ENCODE assay signal across 1 cellular context in genomic region chr2:213284105-213285090, GRCh38.
TF ChIP-seq lines count a peak whose summit lies in the region.

Gene SPAG16, plus strand, starts transcription at chr2:213284464.

TF ChIP-seq in HepG2, 621 proteins besides CTCF, POLR2A, EP300 and RAD21 (continued from another document and continues in another):
- TF ChIP-seq ZSCAN21 (CRISPR knock-in tag; IDR thresholded peaks at IDR 0.05; ENCODE audit: borderline replicate concordance), result peak; percentile 94; the same call in 1 of the 2 replicates
- peak; percentile 56; the same call in 1 of the 2 replicates for TF ChIP-seq ZBTB1 (CRISPR knock-in tag; IDR thresholded peaks at IDR 0.05; ENCODE audit: borderline replicate concordance)
- TF ChIP-seq ZBTB3 (CRISPR knock-in tag; IDR thresholded peaks at IDR 0.05; ENCODE audit: borderline replicate concordance, low read depth), result peak; percentile 67; the same call in 1 of the 2 replicates
- TF ChIP-seq, protein P1, sequence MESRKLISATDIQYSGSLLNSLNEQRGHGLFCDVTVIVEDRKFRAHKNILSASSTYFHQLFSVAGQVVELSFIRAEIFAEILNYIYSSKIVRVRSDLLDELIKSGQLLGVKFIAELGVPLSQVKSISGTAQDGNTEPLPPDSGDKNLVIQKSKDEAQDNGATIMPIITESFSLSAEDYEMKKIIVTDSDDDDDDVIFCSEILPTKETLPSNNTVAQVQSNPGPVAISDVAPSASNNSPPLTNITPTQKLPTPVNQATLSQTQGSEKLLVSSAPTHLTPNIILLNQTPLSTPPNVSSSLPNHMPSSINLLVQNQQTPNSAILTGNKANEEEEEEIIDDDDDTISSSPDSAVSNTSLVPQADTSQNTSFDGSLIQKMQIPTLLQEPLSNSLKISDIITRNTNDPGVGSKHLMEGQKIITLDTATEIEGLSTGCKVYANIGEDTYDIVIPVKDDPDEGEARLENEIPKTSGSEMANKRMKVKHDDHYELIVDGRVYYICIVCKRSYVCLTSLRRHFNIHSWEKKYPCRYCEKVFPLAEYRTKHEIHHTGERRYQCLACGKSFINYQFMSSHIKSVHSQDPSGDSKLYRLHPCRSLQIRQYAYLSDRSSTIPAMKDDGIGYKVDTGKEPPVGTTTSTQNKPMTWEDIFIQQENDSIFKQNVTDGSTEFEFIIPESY (CRISPR knock-in tag; IDR thresholded peaks at IDR 0.05), result peak; percentile 54
- peak; percentile 88 for TF ChIP-seq ZNF556 (CRISPR knock-in tag; IDR thresholded peaks at IDR 0.05; ENCODE audit: borderline replicate concordance)
- TF ChIP-seq ZKSCAN5 (CRISPR knock-in tag; IDR thresholded peaks at IDR 0.05), result peak; percentile 78; the same call in 1 of the 2 replicates
- TF ChIP-seq CBX1 (IDR thresholded peaks at IDR 0.05; ENCODE audit: low read depth), result peak; percentile 50
- TF ChIP-seq HOXA3 (CRISPR knock-in tag; IDR thresholded peaks at IDR 0.05), result peak; percentile 87
- TF ChIP-seq ZNF432 (CRISPR knock-in tag; IDR thresholded peaks at IDR 0.05; ENCODE audit: borderline replicate concordance), result no peak
- peak; percentile 89 for TF ChIP-seq ZNF333 (CRISPR knock-in tag; IDR thresholded peaks at IDR 0.05; ENCODE audit: borderline replicate concordance)
- TF ChIP-seq RBM22 (optimal IDR thresholded peaks at IDR 0.05; ENCODE audit: low read length), result peak; percentile 99
- TF ChIP-seq, protein P2, sequence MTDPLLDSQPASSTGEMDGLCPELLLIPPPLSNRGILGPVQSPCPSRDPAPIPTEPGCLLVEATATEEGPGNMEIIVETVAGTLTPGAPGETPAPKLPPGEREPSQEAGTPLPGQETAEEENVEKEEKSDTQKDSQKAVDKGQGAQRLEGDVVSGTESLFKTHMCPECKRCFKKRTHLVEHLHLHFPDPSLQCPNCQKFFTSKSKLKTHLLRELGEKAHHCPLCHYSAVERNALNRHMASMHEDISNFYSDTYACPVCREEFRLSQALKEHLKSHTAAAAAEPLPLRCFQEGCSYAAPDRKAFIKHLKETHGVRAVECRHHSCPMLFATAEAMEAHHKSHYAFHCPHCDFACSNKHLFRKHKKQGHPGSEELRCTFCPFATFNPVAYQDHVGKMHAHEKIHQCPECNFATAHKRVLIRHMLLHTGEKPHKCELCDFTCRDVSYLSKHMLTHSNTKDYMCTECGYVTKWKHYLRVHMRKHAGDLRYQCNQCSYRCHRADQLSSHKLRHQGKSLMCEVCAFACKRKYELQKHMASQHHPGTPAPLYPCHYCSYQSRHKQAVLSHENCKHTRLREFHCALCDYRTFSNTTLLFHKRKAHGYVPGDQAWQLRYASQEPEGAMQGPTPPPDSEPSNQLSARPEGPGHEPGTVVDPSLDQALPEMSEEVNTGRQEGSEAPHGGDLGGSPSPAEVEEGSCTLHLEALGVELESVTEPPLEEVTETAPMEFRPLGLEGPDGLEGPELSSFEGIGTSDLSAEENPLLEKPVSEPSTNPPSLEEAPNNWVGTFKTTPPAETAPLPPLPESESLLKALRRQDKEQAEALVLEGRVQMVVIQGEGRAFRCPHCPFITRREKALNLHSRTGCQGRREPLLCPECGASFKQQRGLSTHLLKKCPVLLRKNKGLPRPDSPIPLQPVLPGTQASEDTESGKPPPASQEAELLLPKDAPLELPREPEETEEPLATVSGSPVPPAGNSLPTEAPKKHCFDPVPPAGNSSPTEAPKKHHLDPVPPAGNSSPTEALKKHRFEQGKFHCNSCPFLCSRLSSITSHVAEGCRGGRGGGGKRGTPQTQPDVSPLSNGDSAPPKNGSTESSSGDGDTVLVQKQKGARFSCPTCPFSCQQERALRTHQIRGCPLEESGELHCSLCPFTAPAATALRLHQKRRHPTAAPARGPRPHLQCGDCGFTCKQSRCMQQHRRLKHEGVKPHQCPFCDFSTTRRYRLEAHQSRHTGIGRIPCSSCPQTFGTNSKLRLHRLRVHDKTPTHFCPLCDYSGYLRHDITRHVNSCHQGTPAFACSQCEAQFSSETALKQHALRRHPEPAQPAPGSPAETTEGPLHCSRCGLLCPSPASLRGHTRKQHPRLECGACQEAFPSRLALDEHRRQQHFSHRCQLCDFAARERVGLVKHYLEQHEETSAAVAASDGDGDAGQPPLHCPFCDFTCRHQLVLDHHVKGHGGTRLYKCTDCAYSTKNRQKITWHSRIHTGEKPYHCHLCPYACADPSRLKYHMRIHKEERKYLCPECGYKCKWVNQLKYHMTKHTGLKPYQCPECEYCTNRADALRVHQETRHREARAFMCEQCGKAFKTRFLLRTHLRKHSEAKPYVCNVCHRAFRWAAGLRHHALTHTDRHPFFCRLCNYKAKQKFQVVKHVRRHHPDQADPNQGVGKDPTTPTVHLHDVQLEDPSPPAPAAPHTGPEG (CRISPR knock-in tag; IDR thresholded peaks at IDR 0.05), result peak; percentile 33; the same call in 1 of the 2 replicates
- TF ChIP-seq SRSF4 (IDR thresholded peaks at IDR 0.05; ENCODE audit: low read depth, low read length, poor library complexity, severe bottlenecking), result no peak
- TF ChIP-seq, protein P3, sequence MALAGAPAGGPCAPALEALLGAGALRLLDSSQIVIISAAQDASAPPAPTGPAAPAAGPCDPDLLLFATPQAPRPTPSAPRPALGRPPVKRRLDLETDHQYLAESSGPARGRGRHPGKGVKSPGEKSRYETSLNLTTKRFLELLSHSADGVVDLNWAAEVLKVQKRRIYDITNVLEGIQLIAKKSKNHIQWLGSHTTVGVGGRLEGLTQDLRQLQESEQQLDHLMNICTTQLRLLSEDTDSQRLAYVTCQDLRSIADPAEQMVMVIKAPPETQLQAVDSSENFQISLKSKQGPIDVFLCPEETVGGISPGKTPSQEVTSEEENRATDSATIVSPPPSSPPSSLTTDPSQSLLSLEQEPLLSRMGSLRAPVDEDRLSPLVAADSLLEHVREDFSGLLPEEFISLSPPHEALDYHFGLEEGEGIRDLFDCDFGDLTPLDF (CRISPR knock-in tag; IDR thresholded peaks at IDR 0.05), result peak; percentile 85; the same call in 1 of the 2 replicates
- TF ChIP-seq ZFP90 (CRISPR knock-in tag; IDR thresholded peaks at IDR 0.05; ENCODE audit: borderline replicate concordance), result peak; percentile 93
- TF ChIP-seq, protein P4, sequence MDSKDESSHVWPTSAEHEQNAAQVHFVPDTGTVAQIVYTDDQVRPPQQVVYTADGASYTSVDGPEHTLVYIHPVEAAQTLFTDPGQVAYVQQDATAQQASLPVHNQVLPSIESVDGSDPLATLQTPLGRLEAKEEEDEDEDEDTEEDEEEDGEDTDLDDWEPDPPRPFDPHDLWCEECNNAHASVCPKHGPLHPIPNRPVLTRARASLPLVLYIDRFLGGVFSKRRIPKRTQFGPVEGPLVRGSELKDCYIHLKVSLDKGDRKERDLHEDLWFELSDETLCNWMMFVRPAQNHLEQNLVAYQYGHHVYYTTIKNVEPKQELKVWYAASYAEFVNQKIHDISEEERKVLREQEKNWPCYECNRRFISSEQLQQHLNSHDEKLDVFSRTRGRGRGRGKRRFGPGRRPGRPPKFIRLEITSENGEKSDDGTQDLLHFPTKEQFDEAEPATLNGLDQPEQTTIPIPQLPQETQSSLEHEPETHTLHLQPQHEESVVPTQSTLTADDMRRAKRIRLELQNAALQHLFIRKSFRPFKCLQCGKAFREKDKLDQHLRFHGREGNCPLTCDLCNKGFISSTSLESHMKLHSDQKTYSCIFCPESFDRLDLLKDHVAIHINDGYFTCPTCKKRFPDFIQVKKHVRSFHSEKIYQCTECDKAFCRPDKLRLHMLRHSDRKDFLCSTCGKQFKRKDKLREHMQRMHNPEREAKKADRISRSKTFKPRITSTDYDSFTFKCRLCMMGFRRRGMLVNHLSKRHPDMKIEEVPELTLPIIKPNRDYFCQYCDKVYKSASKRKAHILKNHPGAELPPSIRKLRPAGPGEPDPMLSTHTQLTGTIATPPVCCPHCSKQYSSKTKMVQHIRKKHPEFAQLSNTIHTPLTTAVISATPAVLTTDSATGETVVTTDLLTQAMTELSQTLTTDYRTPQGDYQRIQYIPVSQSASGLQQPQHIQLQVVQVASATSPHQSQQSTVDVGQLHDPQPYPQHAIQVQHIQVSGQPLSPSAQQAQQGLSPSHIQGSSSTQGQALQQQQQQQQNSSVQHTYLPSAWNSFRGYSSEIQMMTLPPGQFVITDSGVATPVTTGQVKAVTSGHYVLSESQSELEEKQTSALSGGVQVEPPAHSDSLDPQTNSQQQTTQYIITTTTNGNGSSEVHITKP (CRISPR knock-in tag; IDR thresholded peaks at IDR 0.05; ENCODE audit: low read depth), result 0 out of 2 replicates have a peak, but pooled peaks have one; percentile 56
- peak; percentile 98; the same call in 1 of the 2 replicates for TF ChIP-seq SIN3A (IDR thresholded peaks at IDR 0.05; ENCODE audit: borderline replicate concordance, low read depth, low read length)
- TF ChIP-seq DR1 (CRISPR knock-in tag; IDR thresholded peaks at IDR 0.05), result peak; percentile 85
- TF ChIP-seq REPIN1 (CRISPR knock-in tag; IDR thresholded peaks at IDR 0.05; ENCODE audit: borderline replicate concordance, low read depth), result peak; percentile 99
- peak; percentile 87 for TF ChIP-seq ZNF232 (CRISPR knock-in tag; IDR thresholded peaks at IDR 0.05; ENCODE audit: borderline replicate concordance)
- TF ChIP-seq TAF1 (CRISPR knock-in tag; IDR thresholded peaks at IDR 0.05), result peak; percentile 78
- peak; percentile 92 for TF ChIP-seq YEATS4 (CRISPR knock-in tag; IDR thresholded peaks at IDR 0.05; ENCODE audit: borderline replicate concordance)
- TF ChIP-seq ARNT2 (CRISPR knock-in tag; IDR thresholded peaks at IDR 0.05; ENCODE audit: low read depth), result peak; percentile 100
- TF ChIP-seq, protein P5, sequence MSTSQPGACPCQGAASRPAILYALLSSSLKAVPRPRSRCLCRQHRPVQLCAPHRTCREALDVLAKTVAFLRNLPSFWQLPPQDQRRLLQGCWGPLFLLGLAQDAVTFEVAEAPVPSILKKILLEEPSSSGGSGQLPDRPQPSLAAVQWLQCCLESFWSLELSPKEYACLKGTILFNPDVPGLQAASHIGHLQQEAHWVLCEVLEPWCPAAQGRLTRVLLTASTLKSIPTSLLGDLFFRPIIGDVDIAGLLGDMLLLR (CRISPR knock-in tag; IDR thresholded peaks at IDR 0.05), result peak; percentile 92
- TF ChIP-seq, protein P6, sequence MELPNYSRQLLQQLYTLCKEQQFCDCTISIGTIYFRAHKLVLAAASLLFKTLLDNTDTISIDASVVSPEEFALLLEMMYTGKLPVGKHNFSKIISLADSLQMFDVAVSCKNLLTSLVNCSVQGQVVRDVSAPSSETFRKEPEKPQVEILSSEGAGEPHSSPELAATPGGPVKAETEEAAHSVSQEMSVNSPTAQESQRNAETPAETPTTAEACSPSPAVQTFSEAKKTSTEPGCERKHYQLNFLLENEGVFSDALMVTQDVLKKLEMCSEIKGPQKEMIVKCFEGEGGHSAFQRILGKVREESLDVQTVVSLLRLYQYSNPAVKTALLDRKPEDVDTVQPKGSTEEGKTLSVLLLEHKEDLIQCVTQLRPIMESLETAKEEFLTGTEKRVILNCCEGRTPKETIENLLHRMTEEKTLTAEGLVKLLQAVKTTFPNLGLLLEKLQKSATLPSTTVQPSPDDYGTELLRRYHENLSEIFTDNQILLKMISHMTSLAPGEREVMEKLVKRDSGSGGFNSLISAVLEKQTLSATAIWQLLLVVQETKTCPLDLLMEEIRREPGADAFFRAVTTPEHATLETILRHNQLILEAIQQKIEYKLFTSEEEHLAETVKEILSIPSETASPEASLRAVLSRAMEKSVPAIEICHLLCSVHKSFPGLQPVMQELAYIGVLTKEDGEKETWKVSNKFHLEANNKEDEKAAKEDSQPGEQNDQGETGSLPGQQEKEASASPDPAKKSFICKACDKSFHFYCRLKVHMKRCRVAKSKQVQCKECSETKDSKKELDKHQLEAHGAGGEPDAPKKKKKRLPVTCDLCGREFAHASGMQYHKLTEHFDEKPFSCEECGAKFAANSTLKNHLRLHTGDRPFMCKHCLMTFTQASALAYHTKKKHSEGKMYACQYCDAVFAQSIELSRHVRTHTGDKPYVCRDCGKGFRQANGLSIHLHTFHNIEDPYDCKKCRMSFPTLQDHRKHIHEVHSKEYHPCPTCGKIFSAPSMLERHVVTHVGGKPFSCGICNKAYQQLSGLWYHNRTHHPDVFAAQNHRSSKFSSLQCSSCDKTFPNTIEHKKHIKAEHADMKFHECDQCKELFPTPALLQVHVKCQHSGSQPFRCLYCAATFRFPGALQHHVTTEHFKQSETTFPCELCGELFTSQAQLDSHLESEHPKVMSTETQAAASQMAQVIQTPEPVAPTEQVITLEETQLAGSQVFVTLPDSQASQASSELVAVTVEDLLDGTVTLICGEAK (IDR thresholded peaks at IDR 0.05), result no peak
- TF ChIP-seq, protein P6 (CRISPR knock-in tag; IDR thresholded peaks at IDR 0.05), result peak; percentile 89; the same call in 1 of the 2 replicates
- TF ChIP-seq PAF1 (CRISPR knock-in tag; IDR thresholded peaks at IDR 0.05), result no peak
- TF ChIP-seq ZNF451 (CRISPR knock-in tag; IDR thresholded peaks at IDR 0.05), result peak; percentile 65; the same call in 1 of the 2 replicates
- peak; percentile 95 for TF ChIP-seq TGIF2 (CRISPR knock-in tag; IDR thresholded peaks at IDR 0.05)
- 0 out of 2 replicates have a peak, but pooled peaks have one; percentile 94 for TF ChIP-seq TOE1 (CRISPR knock-in tag; IDR thresholded peaks at IDR 0.05)
- peak; percentile 25; the same call in 1 of the 2 replicates for TF ChIP-seq SUZ12 (IDR thresholded peaks at IDR 0.05; ENCODE audit: low read depth, low read length)
